11 cellular contexts compared by ENCODE assay signal in genomic region chr2:218859994-218860831, GRCh38. TPM values are rescaled to one million over a fixed set of nuclear protein-coding genes. Genes with fewer than 3 reads are reported as not detected.
DNase-seq lines count a peak whose midpoint lies in the region; ATAC-seq, FAIRE-seq and TF ChIP-seq lines count a peak whose summit lies in the region.
"Had no signal": no experiment of that assay in that cellular context is flagged by ENCODE, and none has a peak within 500 bp of the region (broad histone marks: within the 10 kb centered on the region; RNA-seq: fewer than 3 reads in every experiment).

No MANE protein-coding gene starts in this region.

- no peaks in the 10 kb centered on the region for H3K79me2 ChIP-seq in neural cell (replicated peaks; ENCODE audit: insufficient read depth, low read length)

- H2AFZ ChIP-seq in neural cell (ENCODE audit: low read depth, low read length) = no peak overlapping the region

- peak overlapping the region; percentile 64 for H3K4me3 ChIP-seq in A549
- peak overlapping the region; percentile 35; the same call in 1 of the 2 replicates for H3K4me3 ChIP-seq in HUES48 (ENCODE audit: low read depth, low read length)
- peak overlapping the region; percentile 7 for H3K4me3 ChIP-seq in ectodermal cell (ENCODE audit: insufficient read depth, low read depth, low read length)
- H3K4me3 ChIP-seq in neural cell (ENCODE audit: low read length) = peak overlapping the region; percentile 56

- H3K36me3 ChIP-seq in HUES48 (ENCODE audit: control insufficient read depth, insufficient read depth, low read length) (no peaks in the 10 kb centered on the region), ectodermal cell (ENCODE audit: control insufficient read depth, insufficient read depth, low read length) (no peaks in the 10 kb centered on the region), neural cell (ENCODE audit: insufficient read depth, low read length) (no peaks in the 10 kb centered on the region)

- POLR2A ChIA-PET in A549 (lab: Yijun Ruan, JAX) = no interaction called here

- no peaks in the 10 kb centered on the region for H3K9me2 ChIP-seq in neural cell (ENCODE audit: insufficient read depth, low read length)

- peak overlapping the region; percentile 100 for H3K4me2 ChIP-seq in A549
- no peak overlapping the region for H3K4me2 ChIP-seq in neural cell (ENCODE audit: low read length)

- H3K9ac ChIP-seq in HUES48 (ENCODE audit: low read depth, low read length) (no peak overlapping the region), neural cell (ENCODE audit: low read length) (no peak overlapping the region)

- H3F3A ChIP-seq in neural cell (ENCODE audit: insufficient read depth, low read length, poor library complexity, severe bottlenecking) = no peaks in the 10 kb centered on the region

- H3K27me3 ChIP-seq in HUES48 (ENCODE audit: control insufficient read depth, insufficient read depth, low read length) (peaks cover 99% of the 10 kb centered on the region), ectodermal cell (ENCODE audit: control insufficient read depth, insufficient read depth, low read length, poor library complexity, severe bottlenecking) (peaks cover 97% of the 10 kb centered on the region), neural cell (ENCODE audit: insufficient read depth, low read depth, low read length) (peaks cover 84% of the 10 kb centered on the region), foreskin keratinocyte (peaks cover 84% of the 10 kb centered on the region)

- no peak for TF ChIP-seq CTCF in A549 (IDR thresholded peaks at IDR 0.05)
- no peak for TF ChIP-seq CTCF in neural cell (IDR thresholded peaks at IDR 0.05; ENCODE audit: poor library complexity, severe bottlenecking)
- TF ChIP-seq CTCF in foreskin keratinocyte (conservative IDR thresholded peaks at IDR 0.05) = no peak

- no peaks in the 10 kb centered on the region for H4K20me1 ChIP-seq in neural cell (ENCODE audit: insufficient read depth)

- H3K4me1 ChIP-seq in A549 (peaks cover 35% of the 10 kb centered on the region), HUES48 (ENCODE audit: control insufficient read depth, insufficient read depth, low read length) (peaks cover 25% of the 10 kb centered on the region), ectodermal cell (ENCODE audit: control insufficient read depth, insufficient read depth, low read length) (peaks cover 27% of the 10 kb centered on the region), foreskin keratinocyte (no peaks in the 10 kb centered on the region)

- FAIRE-seq in A549 (lab: Jason Lieb, UNC) = no peak
- no peak for FAIRE-seq in GM19239 (lab: Jason Lieb, UNC)

- WGBS in A549 (ENCODE audit: missing lambda C conversion rate) = 24% methylated on average over 29 of the region's 46 CpGs
- WGBS in ectodermal cell, 2 experiments = 3% methylated on average over 46 of the region's 46 CpGs

- no peak for TF ChIP-seq EP300 in A549 (IDR thresholded peaks at IDR 0.05)
- no peak for TF ChIP-seq EP300 in neural cell (conservative IDR thresholded peaks at IDR 0.05; ENCODE audit: poor library complexity, severe bottlenecking)

- H3K27ac ChIP-seq in A549 = peak overlapping the region; percentile 45 to 81; a peak in 5 of 6 replicates
- H3K27ac ChIP-seq in HUES48 (ENCODE audit: low read depth, low read length) = no peak overlapping the region
- no peak overlapping the region for H3K27ac ChIP-seq in ectodermal cell (ENCODE audit: insufficient read depth, low read depth, low read length, poor library complexity, severe bottlenecking)
- H3K27ac ChIP-seq in neural cell (ENCODE audit: low read length) = no peak overlapping the region
- no peak overlapping the region for H3K27ac ChIP-seq in foreskin keratinocyte

- TF ChIP-seq POLR2A in A549 (IDR thresholded peaks at IDR 0.05; ENCODE audit: low read length) = no peak

- CTCF ChIA-PET in A549 (lab: Yijun Ruan, JAX) = interaction anchor here (0.9 to 8.0 kb wide), 8 partner anchors 9 to 38 kb away, joined by 3 to 70 read pairs (median 4); no protein-coding TSS in a partner anchor

- TF ChIP-seq RAD21 in A549 (conservative IDR thresholded peaks at IDR 0.05 in 1 of 2, IDR thresholded peaks at IDR 0.05 in 1 of 2) (no peak), neural cell (conservative IDR thresholded peaks at IDR 0.05) (no peak)

- H3K9me3 ChIP-seq in A549 = no peaks in the 10 kb centered on the region
- H3K9me3 ChIP-seq in HUES48 (ENCODE audit: control insufficient read depth, insufficient read depth, low read length) = no peaks in the 10 kb centered on the region
- no peaks in the 10 kb centered on the region for H3K9me3 ChIP-seq in ectodermal cell (ENCODE audit: control insufficient read depth, low read length)
- H3K9me3 ChIP-seq in neural cell (ENCODE audit: low read length) = no peaks in the 10 kb centered on the region

- DNase-seq in A549 (ENCODE audit: low read depth in 1 of 2, low spot score in 1 of 2) (no peak), foreskin keratinocyte (no peak), GM19239 (ENCODE audit: insufficient read length, low spot score) (no peak), MV-4-11 (lab: John Stamatoyannopoulos, UW) (no peak), HUDEP-2 (lab: John Stamatoyannopoulos, UW; ENCODE audit: unreplicated experiment in 76 of 76) (no peak)
- DNase-seq: activated effector memory CD4-positive, alpha-beta T cell treated with Interleukin-2 at 50 U/mL for 16 hours; NK-92 treated with Interleukin-12 subunit alpha and Interleukin-12 subunit beta, amount 100 ng/mL, for 24 hours had no signal

- peak in 1 of 2 experiments; percentile 3; a peak in 1 of 6 replicates for ATAC-seq in A549
- ATAC-seq in foreskin keratinocyte = no peak

TF ChIP-seq in A549, 52 proteins besides CTCF, POLR2A, EP300 and RAD21:
- TF ChIP-seq GATA3 (IDR thresholded peaks at IDR 0.05; ENCODE audit: borderline replicate concordance) (no peak), RNF2 (IDR thresholded peaks at IDR 0.05; ENCODE audit: borderline replicate concordance, low read depth) (peak; percentile 23; the same call in 1 of the 2 replicates)

TF ChIP-seq in neural cell, 6 proteins besides CTCF, POLR2A, EP300 and RAD21 (continues in another document):
- TF ChIP-seq TAF1 (IDR thresholded peaks at IDR 0.05; ENCODE audit: low read depth) = no peak
- TF ChIP-seq MXI1 (conservative IDR thresholded peaks at IDR 0.05; ENCODE audit: poor library complexity, severe bottlenecking) = no peak
- TF ChIP-seq EZH2 (IDR thresholded peaks at IDR 0.05; ENCODE audit: borderline replicate concordance, insufficient read depth, low read length, poor library complexity, severe bottlenecking) = peak; percentile 45

RNA-seq across cellular contexts. Expression of gene WNT6, which starts 0.6 kb away (rescaled TPM):
- polyA plus RNA-seq in A549 (2011; rRNA removed) (0.05 and 0.06 TPM in 2 replicates), A549 (2017; fragmentation: RNase III; extraction: RNeasy Plus Mini Kit Qiagen cat#74134 plus additional on column Dnase treatment) (0.08 to 0.28 TPM (median 0.10 TPM) in 3 replicates), neural cell (not detected in 2 replicates), foreskin keratinocyte (not detected in 2 replicates)
- 0.15 and 0.44 TPM in 2 replicates for polyA plus RNA-seq in A549 (2012; cell fraction: cytosol; rRNA removed)
- 0.05 and 0.40 TPM in 2 replicates for polyA plus RNA-seq in A549 (2012; cell fraction: nucleus; rRNA removed)
- polyA minus RNA-seq in A549 (2011; rRNA and poly(A)+ RNA removed) = not detected in 2 replicates
- polyA plus RNA-seq in ectodermal cell (2013, experiment 1 of 4) = 0.39 TPM
- polyA plus RNA-seq in ectodermal cell (2013, experiment 2 of 4) = 0.25 TPM
- 0.27 TPM for polyA plus RNA-seq in ectodermal cell (2013, experiment 3 of 4)
- 0.41 TPM for polyA plus RNA-seq in ectodermal cell (2013, experiment 4 of 4)
- not detected in 2 replicates for polyA minus RNA-seq in neural cell
- total RNA-seq in foreskin keratinocyte = not detected in 2 replicates
- total RNA-seq: glomerular endothelial cell had no signal

RNA-seq across cellular contexts. Expression of gene WNT10A, which starts 20.4 kb away (rescaled TPM):
- polyA plus RNA-seq in A549 (2011; rRNA removed) (not detected in 2 replicates), A549 (2017; fragmentation: RNase III; extraction: RNeasy Plus Mini Kit Qiagen cat#74134 plus additional on column Dnase treatment) (0.04 TPM in 2 of 3 replicates, not detected in the other), neural cell (0.14 and 0.20 TPM in 2 replicates), foreskin keratinocyte (2.8 and 4.1 TPM in 2 replicates)
- polyA plus RNA-seq in A549 (2012; cell fraction: cytosol; rRNA removed) = 0.01 and 0.03 TPM in 2 replicates
- 0.02 and 0.04 TPM in 2 replicates for polyA plus RNA-seq in A549 (2012; cell fraction: nucleus; rRNA removed)
- polyA minus RNA-seq in A549 (2011; rRNA and poly(A)+ RNA removed) = not detected in 2 replicates
- 0.61 TPM for polyA plus RNA-seq in ectodermal cell (2013, experiment 1 of 4)
- 0.55 TPM for polyA plus RNA-seq in ectodermal cell (2013, experiment 2 of 4)
- polyA plus RNA-seq in ectodermal cell (2013, experiment 3 of 4) = 0.64 TPM
- 0.41 TPM for polyA plus RNA-seq in ectodermal cell (2013, experiment 4 of 4)
- not detected in 2 replicates for polyA minus RNA-seq in neural cell
- total RNA-seq in foreskin keratinocyte = 2.8 and 3.5 TPM in 2 replicates
- total RNA-seq: glomerular endothelial cell had no signal

RNA-seq across cellular contexts. Expression of gene PRKAG3, which starts 28.6 kb away (rescaled TPM):
- not detected in 2 replicates for polyA plus RNA-seq in A549 (2011; rRNA removed)
- polyA plus RNA-seq in A549 (2012; cell fraction: cytosol; rRNA removed) = not detected in 2 replicates
- polyA plus RNA-seq in A549 (2012; cell fraction: nucleus; rRNA removed) = not detected in 2 replicates
- not detected in 3 replicates for polyA plus RNA-seq in A549 (2017; fragmentation: RNase III; extraction: RNeasy Plus Mini Kit Qiagen cat#74134 plus additional on column Dnase treatment)
- polyA minus RNA-seq in A549 (2011; rRNA and poly(A)+ RNA removed) = not detected in 2 replicates
- polyA plus RNA-seq in ectodermal cell (2013, experiment 1 of 4) = not detected
- polyA plus RNA-seq in ectodermal cell (2013, experiment 2 of 4) = not detected
- not detected for polyA plus RNA-seq in ectodermal cell (2013, experiment 3 of 4)
- polyA plus RNA-seq in ectodermal cell (2013, experiment 4 of 4) = not detected
- polyA plus RNA-seq in neural cell = not detected in 2 replicates
- not detected in 2 replicates for polyA minus RNA-seq in neural cell
- total RNA-seq in foreskin keratinocyte = not detected in 2 replicates
- polyA plus RNA-seq in foreskin keratinocyte = not detected in 2 replicates
- total RNA-seq: glomerular endothelial cell had no signal

Comparison
In these comparisons a context has a peak if more than half of its experiments do, and no peak if none do; other contexts are left out.
1. H3K27ac ChIP-seq: peak in A549 (2 of 2); none in HUES48 (single experiment), ectodermal cell (single experiment), neural cell (single experiment) and foreskin keratinocyte (single experiment).
2. H3K4me3 ChIP-seq: peak in every context shown above with its lines; median percentile 64 in A549; 56 in neural cell; 35 in HUES48; 7 in ectodermal cell.